9 cellular contexts compared by ENCODE assay signal in genomic region chr1:180881806-180882509, GRCh38. TPM values are rescaled to one million over a fixed set of nuclear protein-coding genes. Genes with fewer than 3 reads are reported as not detected.
DNase-seq lines count a peak whose midpoint lies in the region; ATAC-seq and TF ChIP-seq lines count a peak whose summit lies in the region.
"Had no signal": no experiment of that assay in that cellular context is flagged by ENCODE, and none has a peak within 500 bp of the region (broad histone marks: within the 10 kb centered on the region; RNA-seq: fewer than 3 reads in every experiment).

No MANE protein-coding gene starts in this region.

- no TSS peak for BruUV-seq in Caco-2 (replicated peaks; lab: Mats Ljungman, UMichigan)

- ATAC-seq in GM19467 (IDR thresholded peaks at IDR 0.05; ENCODE audit: unreplicated experiment) (peak; percentile 74), GM21526 (IDR thresholded peaks at IDR 0.05; ENCODE audit: low FRiP score, unreplicated experiment) (no peak)

- no peaks in the 10 kb centered on the region for H3K9me3 ChIP-seq in Caco-2

- H3K4me1 Mint-ChIP-seq in Caco-2 (ENCODE audit: low read depth, unreplicated experiment) = peaks cover 14% of the 10 kb centered on the region

- no peaks in the 10 kb centered on the region for H3K36me3 ChIP-seq in Caco-2 (ENCODE audit: control insufficient read depth, insufficient read depth, low read length)

- peaks cover 8% of the 10 kb centered on the region; the same call in 1 of the 2 replicates for H3K4me1 ChIP-seq in Caco-2

- peaks cover 7% of the 10 kb centered on the region for H3K36me3 Mint-ChIP-seq in Caco-2 (ENCODE audit: insufficient read depth, unreplicated experiment)

- CTCF ChIA-PET in Caco-2 (lab: Charles Lee) = interaction anchor here (0.5 to 1.0 kb wide), 25 partner anchors 9 to 541 kb away, joined by 3 to 23 read pairs (median 4); partner anchors contain the start of gene MR1

- no peak overlapping the region for H3K4me3 Mint-ChIP-seq in Caco-2 (ENCODE audit: unreplicated experiment)
- H3K4me3 Mint-ChIP-seq: naive B cell had no signal

- intact Hi-C loops in Caco-2 (cut with micrococcal nuclease; ENCODE audit: unreplicated experiment) = loop anchor here (1.0 to 10.0 kb wide), 7 partner anchors 41 to 284 kb away; partner anchors contain the start of gene STX6

- DNase-seq in Caco-2 (no peak), NCI-H1694 treated with DMSO at 0.1 percent for 48 hours (lab: John Stamatoyannopoulos, UW) (peak; percentile 95), T1000 (lab: John Stamatoyannopoulos, UW) (peak; percentile 19), foreskin melanocyte (peak; percentile 25), renal cortical epithelial cell (ENCODE audit: low read depth) (peak; percentile 81)
- no peak for DNase-seq in NK-92 treated with Interleukin-12 subunit alpha and Interleukin-12 subunit beta, amount 100 ng/mL, for 24 hours (lab: John Stamatoyannopoulos, UW)
- DNase-seq: naive B cell had no signal

- POLR2A ChIA-PET in Caco-2 (lab: Charles Lee) = interaction anchor here (0.6 kb wide), 1 partner anchor 209 kb away, joined by 4 read pairs; no protein-coding TSS in a partner anchor

- H3K4me3 ChIP-seq in Caco-2 (ENCODE audit: low read depth, low read length) = no peak overlapping the region

- H3K27ac Mint-ChIP-seq in Caco-2 (ENCODE audit: unreplicated experiment) = no peak overlapping the region

- TF ChIP-seq CTCF in Caco-2 (IDR thresholded peaks at IDR 0.05; ENCODE audit: insufficient read depth in 1 of 2, low read depth in 1 of 2, low read length in 1 of 2, severe bottlenecking in 1 of 2, unreplicated experiment in 1 of 2) = peak; percentile 38 to 47

- no peaks in the 10 kb centered on the region for H3K27me3 Mint-ChIP-seq in Caco-2 (ENCODE audit: insufficient read depth, unreplicated experiment)
- H3K27me3 Mint-ChIP-seq: naive B cell had no signal

- H3K27me3 ChIP-seq in Caco-2 (replicated peaks; ENCODE audit: control insufficient read depth, insufficient read depth, low read length) = no peaks in the 10 kb centered on the region

- H3K9me3 Mint-ChIP-seq in Caco-2 (ENCODE audit: unreplicated experiment) = no peaks in the 10 kb centered on the region
- H3K9me3 Mint-ChIP-seq: naive B cell had no signal

RNA-seq across cellular contexts. Expression of gene KIAA1614, which starts 30.7 kb away (rescaled TPM):
- 0.26 and 0.29 TPM in 2 replicates for total RNA-seq in Caco-2 (2022)
- 5.9 and 10.7 TPM in 2 replicates for total RNA-seq in renal cortical epithelial cell

Comparison
In these comparisons a context has a peak if more than half of its experiments do, and no peak if none do; other contexts are left out.
1. DNase-seq: peak in NCI-H1694 treated with DMSO at 0.1 percent for 48 hours (single experiment), T1000 (single experiment), foreskin melanocyte (single experiment) and renal cortical epithelial cell (single experiment); none in Caco-2 (0 of 2) and NK-92 treated with Interleukin-12 subunit alpha and Interleukin-12 subunit beta, amount 100 ng/mL, for 24 hours (single experiment).